In genomic region chr1:206939841-206940587, GRCh38 we compare ENCODE assay signal across 21 cellular contexts. TPM values are rescaled to one million over a fixed set of nuclear protein-coding genes. Genes with fewer than 3 reads are reported as not detected.
DNase-seq lines count a peak whose midpoint lies in the region; ATAC-seq, FAIRE-seq and TF ChIP-seq lines count a peak whose summit lies in the region.
"Had no signal": no experiment of that assay in that cellular context is flagged by ENCODE, and none has a peak within 500 bp of the region (broad histone marks: within the 10 kb centered on the region; RNA-seq: fewer than 3 reads in every experiment).

No MANE protein-coding gene starts in this region.

- H3K27ac Mint-ChIP-seq in GM23338, result no peak overlapping the region
- peak overlapping the region; percentile 70 for H3K27ac Mint-ChIP-seq in stimulated activated memory B cell treated with anti-CD40 and anti-IgM and Interleukin-4, amounts not matched to agents 10 μg/mL and 1 μg/mL and 100 μg/mL, for 72 hours
- H3K27ac Mint-ChIP-seq: H9 had no signal

- H3F3A ChIP-seq in GM23338 (replicated peaks; ENCODE audit: low read depth), result no peaks in the 10 kb centered on the region
- no peaks in the 10 kb centered on the region for H3F3A ChIP-seq in PC-3 (ENCODE audit: low read length, unreplicated experiment)

- H3K9me3 Mint-ChIP-seq in GM23338, result no peaks in the 10 kb centered on the region
- H3K9me3 Mint-ChIP-seq in stimulated activated memory B cell treated with anti-CD40 and anti-IgM and Interleukin-4, amounts not matched to agents 10 μg/mL and 1 μg/mL and 100 μg/mL, for 72 hours, result no peaks in the 10 kb centered on the region
- H3K9me3 Mint-ChIP-seq: H9 had no signal

- FAIRE-seq in bronchial epithelial cell (lab: Jason Lieb, UNC), result no peak
- FAIRE-seq: HTR-8/SVneo had no signal

- ATAC-seq in GM23338 (no peak), left colon (peak; percentile 21), PC-3 (no peak)
- ATAC-seq in stimulated activated memory B cell treated with anti-CD40 and anti-IgM and Interleukin-4, amounts not matched to agents 10 μg/mL and 1 μg/mL and 100 μg/mL, for 72 hours, result no peak

- peaks cover 1% of the 10 kb centered on the region for H3K27me3 Mint-ChIP-seq in GM23338 (ENCODE audit: insufficient read depth, low read depth, poor library complexity)
- H3K27me3 Mint-ChIP-seq in stimulated activated memory B cell treated with anti-CD40 and anti-IgM and Interleukin-4, amounts not matched to agents 10 μg/mL and 1 μg/mL and 100 μg/mL, for 72 hours, result no peaks in the 10 kb centered on the region

- H3K36me3 ChIP-seq in GM23338 (ENCODE audit: insufficient read depth) (no peaks in the 10 kb centered on the region), bronchial epithelial cell (ENCODE audit: control insufficient read depth, insufficient read depth, low read length) (no peaks in the 10 kb centered on the region), PC-3 (ENCODE audit: low read depth, low read length) (no peaks in the 10 kb centered on the region)

- TF ChIP-seq CTCF in GM23338 (conservative IDR thresholded peaks at IDR 0.05; ENCODE audit: low read depth in 2 of 2) (no peak), bronchial epithelial cell (IDR thresholded peaks at IDR 0.05; ENCODE audit: insufficient read depth, low read length, severe bottlenecking) (no peak), PC-3 (conservative IDR thresholded peaks at IDR 0.05; ENCODE audit: low read depth, low read length) (no peak)

- H4K20me1 ChIP-seq in GM23338 (replicated peaks; ENCODE audit: insufficient read depth) (no peaks in the 10 kb centered on the region), PC-3 (ENCODE audit: low read length) (no peaks in the 10 kb centered on the region)

- H3K79me2 ChIP-seq in GM23338 (replicated peaks; ENCODE audit: insufficient read depth), result no peaks in the 10 kb centered on the region
- H3K79me2 ChIP-seq in PC-3 (ENCODE audit: low read length), result no peaks in the 10 kb centered on the region

- H2AFZ ChIP-seq in GM23338, result peak overlapping the region; percentile 47
- no peak overlapping the region for H2AFZ ChIP-seq in PC-3 (ENCODE audit: low read length)

- no peak overlapping the region for H3K4me3 ChIP-seq in GM23338
- no peak overlapping the region for H3K4me3 ChIP-seq in bronchial epithelial cell (ENCODE audit: low read depth, low read length)
- H3K4me3 ChIP-seq in PC-3 (ENCODE audit: low read length), result no peak overlapping the region
- H3K4me3 ChIP-seq: SK-N-MC had no signal

- intact Hi-C loops in left colon (cut with DNase I, micrococcal nuclease) (no loop called here), PC-3 (cut with micrococcal nuclease) (no loop called here)

- H3K9ac ChIP-seq in PC-3 (ENCODE audit: low read length), result no peak overlapping the region

- H3K4me2 ChIP-seq in GM23338 (no peak overlapping the region), PC-3 (ENCODE audit: low read length) (no peak overlapping the region)

- BruUV-seq in PC-3 (replicated peaks; lab: Mats Ljungman, UMichigan), result no TSS peak

- H3K36me3 Mint-ChIP-seq in GM23338 (ENCODE audit: low read depth), result no peaks in the 10 kb centered on the region
- no peaks in the 10 kb centered on the region for H3K36me3 Mint-ChIP-seq in stimulated activated memory B cell treated with anti-CD40 and anti-IgM and Interleukin-4, amounts not matched to agents 10 μg/mL and 1 μg/mL and 100 μg/mL, for 72 hours

- peaks cover 10% of the 10 kb centered on the region; the same call in 1 of the 2 replicates for H3K9me2 ChIP-seq in GM23338 (ENCODE audit: insufficient read depth)
- no peaks in the 10 kb centered on the region for H3K9me2 ChIP-seq in PC-3 (replicated peaks; ENCODE audit: low read length)

- no peaks in the 10 kb centered on the region for H3K4me1 ChIP-seq in GM23338 (ENCODE audit: insufficient read depth)
- no peaks in the 10 kb centered on the region for H3K4me1 ChIP-seq in PC-3 (ENCODE audit: insufficient read depth, low read length)

- H3K4me3 Mint-ChIP-seq in GM23338, result no peak overlapping the region
- H3K4me3 Mint-ChIP-seq in stimulated activated memory B cell treated with anti-CD40 and anti-IgM and Interleukin-4, amounts not matched to agents 10 μg/mL and 1 μg/mL and 100 μg/mL, for 72 hours, result no peak overlapping the region
- H3K4me3 Mint-ChIP-seq: H9 had no signal

- POLR2A ChIA-PET in PC-3 (lab: Charles Lee; ENCODE audit: unreplicated experiment), result no interaction called here

- H3K9me3 ChIP-seq in PC-3 (ENCODE audit: low read length), result no peaks in the 10 kb centered on the region

- no peaks in the 10 kb centered on the region for H3K27me3 ChIP-seq in GM23338 (ENCODE audit: insufficient read depth)
- H3K27me3 ChIP-seq in bronchial epithelial cell (ENCODE audit: control insufficient read depth, insufficient read depth, low read length), result no peaks in the 10 kb centered on the region
- H3K27me3 ChIP-seq in PC-3 (ENCODE audit: low read length), result peaks cover 14% of the 10 kb centered on the region; the same call in 1 of the 2 replicates

- no peaks in the 10 kb centered on the region for H3K4me1 Mint-ChIP-seq in GM23338
- H3K4me1 Mint-ChIP-seq in stimulated activated memory B cell treated with anti-CD40 and anti-IgM and Interleukin-4, amounts not matched to agents 10 μg/mL and 1 μg/mL and 100 μg/mL, for 72 hours, result no peaks in the 10 kb centered on the region

- CTCF ChIA-PET in PC-3 (lab: Charles Lee), result no interaction called here

- DNase-seq in GM23338 (ENCODE audit: low spot score) (no peak), bronchial epithelial cell (ENCODE audit: low read depth) (peak; percentile 76), left colon (peak; percentile 72 to 84), DMS79 (lab: John Stamatoyannopoulos, UW) (no peak), PC-3 (no peak)
- no peak for DNase-seq in stimulated activated CD4-positive, alpha-beta T cell treated with anti-CD3 and anti-CD28 coated beads, Interleukin-4, amount 100 ng/mL, for 4 hours
- DNase-seq: DMS153, GF-D8, H9, IMR-90, NCI-H1048, NCI-H1436 treated with DMSO at 0.1 percent for 48 hours, NCI-H2029, SHP77 had no signal

- H3K27ac ChIP-seq in GM23338 (ENCODE audit: low read depth) (no peak overlapping the region), PC-3 (ENCODE audit: low read length) (no peak overlapping the region)
- H3K27ac ChIP-seq: SK-N-MC had no signal

TF ChIP-seq in GM23338, 12 proteins besides CTCF, POLR2A, EP300 and RAD21 (continues in another document):
- TF ChIP-seq EZH2 (IDR thresholded peaks at IDR 0.05; ENCODE audit: low read depth, unreplicated experiment) (no peak), ZNF114 (CRISPR knock-in tag; IDR thresholded peaks at IDR 0.05) (no peak), JUNB (IDR thresholded peaks at IDR 0.05; ENCODE audit: unreplicated experiment) (no peak), POLR2AphosphoS5 (IDR thresholded peaks at IDR 0.05; ENCODE audit: low read depth) (no peak), EZH2phosphoT487 (IDR thresholded peaks at IDR 0.05; ENCODE audit: unreplicated experiment) (no peak)

RNA-seq across cellular contexts. Expression of gene PIGR, which starts 6.3 kb away (rescaled TPM):
- total RNA-seq in GM23338 (2014; rRNA removed; shearing (Covaris generic)), result not detected in 2 replicates
- polyA plus RNA-seq in GM23338 (2016; fragmentation: Nextera tagmentation; extraction: Ambion mirVana), result not detected in 2 replicates
- total RNA-seq in bronchial epithelial cell, result under 0.01 and 0.51 TPM in 2 replicates
- over 10,000 TPM; 10,148 to 12,746 TPM for total RNA-seq in left colon
- total RNA-seq in PC-3 (2014; rRNA removed), result not detected in 2 replicates
- total RNA-seq: H9, IMR-90, M059J, NCI-H460, RPMI7951 had no signal
- polyA plus RNA-seq: IMR-90 had no signal

RNA-seq across cellular contexts. Expression of gene FCMR, which starts 18.3 kb away (rescaled TPM):
- not detected in 2 replicates for total RNA-seq in GM23338 (2014; rRNA removed; shearing (Covaris generic))
- polyA plus RNA-seq in GM23338 (2016; fragmentation: Nextera tagmentation; extraction: Ambion mirVana), result 0.43 and 0.84 TPM in 2 replicates
- total RNA-seq in bronchial epithelial cell, result 0.38 TPM in 1 of 2 replicates, not detected in the other
- total RNA-seq in left colon, result 1 to 10 TPM; 1.6 to 4.8 TPM
- 1.5 and 4.6 TPM in 2 replicates for total RNA-seq in PC-3 (2014; rRNA removed)
- total RNA-seq: H9, IMR-90, NCI-H460 had no signal

RNA-seq across cellular contexts. Expression of gene FCAMR, which starts 30.2 kb away (rescaled TPM):
- total RNA-seq in GM23338 (2014; rRNA removed; shearing (Covaris generic)), result not detected in 2 replicates
- not detected in 2 replicates for polyA plus RNA-seq in GM23338 (2016; fragmentation: Nextera tagmentation; extraction: Ambion mirVana)
- total RNA-seq in bronchial epithelial cell (not detected in 2 replicates), left colon (1 to 10 TPM in 1 of 2 donors, under 1 TPM in 1; 0.53 to 1.0 TPM), PC-3 (2014; rRNA removed) (not detected in 2 replicates)
- total RNA-seq: H9, IMR-90, M059J, NCI-H460, OCI-LY7, RPMI7951 had no signal
- polyA plus RNA-seq: IMR-90 had no signal

RNA-seq across cellular contexts. Expression of gene IL24, which starts 42.8 kb away (rescaled TPM):
- not detected in 2 replicates for total RNA-seq in GM23338 (2014; rRNA removed; shearing (Covaris generic))
- not detected in 2 replicates for polyA plus RNA-seq in GM23338 (2016; fragmentation: Nextera tagmentation; extraction: Ambion mirVana)
- total RNA-seq in bronchial epithelial cell (0.13 and 0.26 TPM in 2 replicates), left colon (not detected), PC-3 (2014; rRNA removed) (1.8 and 1.9 TPM in 2 replicates)
- total RNA-seq: H9, NCI-H460, OCI-LY7 had no signal

Comparison
In these comparisons a context has a peak if more than half of its experiments do, and no peak if none do; other contexts are left out.
1. DNase-seq: peak in bronchial epithelial cell (single experiment) and left colon (2 of 2); none in GM23338 (single experiment), DMS79 (single experiment), PC-3 (single experiment) and stimulated activated CD4-positive, alpha-beta T cell treated with anti-CD3 and anti-CD28 coated beads, Interleukin-4, amount 100 ng/mL, for 4 hours (0 of 2).
2. RNA of gene PIGR, which starts 6.3 kb away (total RNA-seq): 10,148 to 12,746 TPM in left colon; not detected in GM23338, under 0.01 to 0.51 TPM in bronchial epithelial cell and not detected in PC-3; every median in the first group is over 1,000 times any median in the second.